9 cellular contexts compared by ENCODE assay signal in genomic region chr15:91694131-91694828, GRCh38.
DNase-seq lines count a peak whose midpoint lies in the region; ATAC-seq and TF ChIP-seq lines count a peak whose summit lies in the region.
"Had no signal": no experiment of that assay in that cellular context is flagged by ENCODE, and none has a peak within 500 bp of the region (broad histone marks: within the 10 kb centered on the region; RNA-seq: fewer than 3 reads in every experiment).

No MANE protein-coding gene starts in this region.

- no peak overlapping the region for H4K91ac ChIP-seq in IMR-90 (ENCODE audit: insufficient read depth, low read depth, low read length)

- no CpG with 5 or more reads among the region's 11 CpGs for WGBS in IMR-90 (ENCODE audit: extremely low coverage in 2 of 2, insufficient read length in 1 of 2), 2 experiments
- 25% methylated on average over 11 of the region's 11 CpGs for WGBS in suprapubic skin

- no peak overlapping the region for H2BK20ac ChIP-seq in IMR-90 (ENCODE audit: low read depth, low read length)

- POLR2A ChIA-PET in IMR-90 (lab: Charles Lee; ENCODE audit: unreplicated experiment), result no interaction called here

- no peak overlapping the region for H2AK9ac ChIP-seq in IMR-90 (replicated peaks; ENCODE audit: low read depth, low read length, poor library complexity)

- H3K36me3 ChIP-seq in IMR-90 (ENCODE audit: control insufficient read depth, insufficient read depth, low read length) (no peaks in the 10 kb centered on the region), lower lobe of right lung (no peaks in the 10 kb centered on the region), suprapubic skin (no peaks in the 10 kb centered on the region)

- no peaks in the 10 kb centered on the region for H3K9me1 ChIP-seq in IMR-90 (ENCODE audit: insufficient read depth, low read length)

- H2BK120ac ChIP-seq in IMR-90 (ENCODE audit: low read depth, low read length), result no peak overlapping the region

- no peak overlapping the region for H3K9ac ChIP-seq in IMR-90 (ENCODE audit: low read depth, low read length)

- H4K20me1 ChIP-seq in IMR-90 (ENCODE audit: insufficient read depth, low read length), result no peaks in the 10 kb centered on the region

- H3K27me3 ChIP-seq in IMR-90 (ENCODE audit: control insufficient read depth, insufficient read depth, low read length) (no peaks in the 10 kb centered on the region), lower lobe of right lung (ENCODE audit: low read depth) (no peaks in the 10 kb centered on the region), suprapubic skin (no peaks in the 10 kb centered on the region)

- H3K27ac ChIP-seq in IMR-90 (ENCODE audit: insufficient read depth, low read length) (peak overlapping the region; percentile 73), cingulate gyrus (ENCODE audit: low read depth, low read length) (peak overlapping the region; percentile 56), lower lobe of right lung (peak overlapping the region; percentile 85), suprapubic skin (peak overlapping the region; percentile 93)

- dilution Hi-C loops in IMR-90 (cut with HindIII; ENCODE audit: low sequenced_read_pairs, unreplicated experiment), result no loop called here

- in situ Hi-C loops in IMR-90 (cut with MboI; ENCODE audit: low sequenced_read_pairs), result no loop called here

- H3K56ac ChIP-seq in IMR-90 (ENCODE audit: extremely low read depth, insufficient read depth, low read length), result no peak overlapping the region

- no peak for TF ChIP-seq POLR2A in IMR-90 (IDR thresholded peaks at IDR 0.05; ENCODE audit: low read depth, low read length)
- TF ChIP-seq POLR2A in suprapubic skin (IDR thresholded peaks at IDR 0.05), result no peak

- ATAC-seq in IMR-90 (ENCODE audit: low read depth) (peak; percentile 66), lower lobe of right lung (peak; percentile 58 to 61), HG03354 (IDR thresholded peaks at IDR 0.05; ENCODE audit: poor library complexity, severe bottlenecking, unreplicated experiment) (no peak)

- DNase-seq in IMR-90 (peak; percentile 23), lower lobe of right lung (no peak), suprapubic skin (ENCODE audit: low spot score in 2 of 2) (peak; percentile 79 to 84), NCI-H345 treated with DMSO at 0.1 percent for 48 hours (lab: John Stamatoyannopoulos, UW; ENCODE audit: unreplicated experiment) (no peak), NCI-H774 (lab: John Stamatoyannopoulos, UW) (no peak), occipital lobe (lab: John Stamatoyannopoulos, UW) (no peak)
- DNase-seq: activated effector memory CD4-positive, alpha-beta T cell treated with anti-CD3 and anti-CD28 coated beads, Interleukin-2, amount 50 U/mL, for 16 hours had no signal

- no peak overlapping the region for H3K23ac ChIP-seq in IMR-90 (ENCODE audit: low read depth, low read length)

- H2AK5ac ChIP-seq in IMR-90 (ENCODE audit: low read depth, low read length), result no peak overlapping the region

- no peak overlapping the region; a peak in 1 of 4 replicates for H4K8ac ChIP-seq in IMR-90 (ENCODE audit: low read depth in 2 of 2, low read length in 2 of 2)

- H3K4ac ChIP-seq in IMR-90 (ENCODE audit: low read depth, low read length), result no peak overlapping the region

- CTCF ChIA-PET in IMR-90 (lab: Yijun Ruan, JAX), result no interaction called here

- H2BK15ac ChIP-seq in IMR-90 (ENCODE audit: low read depth, low read length), result no peak overlapping the region

- H3K14ac ChIP-seq in IMR-90 (replicated peaks; ENCODE audit: low read depth, low read length), result no peak overlapping the region

- TF ChIP-seq RAD21 in IMR-90 (IDR thresholded peaks at IDR 0.05; ENCODE audit: low read length), result no peak

- intact Hi-C loops in IMR-90 (cut with micrococcal nuclease) (no loop called here), lower lobe of right lung (cut with DNase I) (no loop called here)

- H3K9me3 ChIP-seq in IMR-90 (ENCODE audit: control insufficient read depth, insufficient read depth, low read length) (0 out of 2 replicates have a peak, but pooled peaks cover 1% of the 10 kb centered on the region), lower lobe of right lung (no peaks in the 10 kb centered on the region), suprapubic skin (no peaks in the 10 kb centered on the region)

- H2BK5ac ChIP-seq in IMR-90 (ENCODE audit: low read depth, low read length, poor library complexity, severe bottlenecking), result no peak overlapping the region

- no peak overlapping the region for H2AFZ ChIP-seq in IMR-90 (replicated peaks; ENCODE audit: low read length, poor library complexity)

- H3K79me1 ChIP-seq in IMR-90 (ENCODE audit: low read depth in 1 of 2, low read length in 2 of 2), result no peaks in the 10 kb centered on the region

- peak overlapping the region; percentile 59; the same call in 1 of the 2 replicates for H3K18ac ChIP-seq in IMR-90 (ENCODE audit: low read depth, low read length)

- peak overlapping the region; percentile 90 for H3K4me2 ChIP-seq in IMR-90 (ENCODE audit: low read depth, low read length)

- no TSS peak for BruUV-seq in IMR-90 (replicated peaks; lab: Mats Ljungman, UMichigan)

- no peak for TF ChIP-seq CTCF in IMR-90 (conservative IDR thresholded peaks at IDR 0.05; ENCODE audit: low read depth, low read length)
- TF ChIP-seq CTCF in lower lobe of right lung (IDR thresholded peaks at IDR 0.05), result no peak
- no peak for TF ChIP-seq CTCF in suprapubic skin (IDR thresholded peaks at IDR 0.05)

- H4K5ac ChIP-seq in IMR-90 (ENCODE audit: low read depth, low read length), result peak overlapping the region; percentile 63; the same call in 1 of the 2 replicates

- H3K4me1 ChIP-seq in IMR-90 (ENCODE audit: control insufficient read depth, insufficient read depth, low read length) (peaks cover 2% of the 10 kb centered on the region; the same call in 1 of the 2 replicates), lower lobe of right lung (no peaks in the 10 kb centered on the region), suprapubic skin (peaks cover 20% of the 10 kb centered on the region)

- no peak for TF ChIP-seq EP300 in suprapubic skin (IDR thresholded peaks at IDR 0.05)

- peak overlapping the region; percentile 16; the same call in 1 of the 2 replicates for H3K4me3 ChIP-seq in IMR-90 (ENCODE audit: insufficient read depth, low read depth, low read length)
- H3K4me3 ChIP-seq in lower lobe of right lung, result peak overlapping the region; percentile 23
- H3K4me3 ChIP-seq in suprapubic skin, result peak overlapping the region; percentile 39

TF ChIP-seq in IMR-90, 13 proteins besides CTCF, POLR2A, EP300 and RAD21:
- TF ChIP-seq CHD1 (IDR thresholded peaks at IDR 0.05; ENCODE audit: low read depth, low read length), result no peak
- TF ChIP-seq CEBPB (IDR thresholded peaks at IDR 0.05; ENCODE audit: low read depth, low read length), result no peak
- no peak for TF ChIP-seq RCOR1 (IDR thresholded peaks at IDR 0.05; ENCODE audit: insufficient replicate concordance, low read length)
- TF ChIP-seq ELK1 (IDR thresholded peaks at IDR 0.05; ENCODE audit: borderline replicate concordance, low read depth, low read length), result no peak
- TF ChIP-seq MAZ (IDR thresholded peaks at IDR 0.05; ENCODE audit: borderline replicate concordance, low read depth, low read length), result no peak
- TF ChIP-seq NFE2L2 (IDR thresholded peaks at IDR 0.05; ENCODE audit: low read depth, low read length), result no peak
- no peak for TF ChIP-seq SMC3 (IDR thresholded peaks at IDR 0.05; ENCODE audit: low read depth, low read length)
- TF ChIP-seq USF2 (IDR thresholded peaks at IDR 0.05; ENCODE audit: low read depth, low read length), result no peak
- TF ChIP-seq MXI1 (IDR thresholded peaks at IDR 0.05; ENCODE audit: borderline replicate concordance, low read depth, low read length), result no peak
- TF ChIP-seq BHLHE40 (IDR thresholded peaks at IDR 0.05; ENCODE audit: low read depth, low read length), result no peak
- TF ChIP-seq MAFK (IDR thresholded peaks at IDR 0.05; ENCODE audit: low read depth, low read length), result no peak
- no peak for TF ChIP-seq RFX5 (IDR thresholded peaks at IDR 0.05; ENCODE audit: low read depth, low read length)
- TF ChIP-seq FOS (IDR thresholded peaks at IDR 0.05; ENCODE audit: low read depth, low read length), result no peak
TF ChIP-seq in IMR-90: peak in this region for 0.

Comparison
In these comparisons a context has a peak if more than half of its experiments do, and no peak if none do; other contexts are left out.
1. DNase-seq: peak in IMR-90 (single experiment) and suprapubic skin (2 of 2); none in lower lobe of right lung (single experiment), NCI-H345 treated with DMSO at 0.1 percent for 48 hours (single experiment), NCI-H774 (single experiment) and occipital lobe (single experiment).
2. Peak in every context shown above with its lines, with median percentiles within 50 percentile points of each other: H3K27ac ChIP-seq and H3K4me3 ChIP-seq.